ENCODE assay signal across 8 cellular contexts in genomic region chr4:186149872-186150271, GRCh38. TPM values are rescaled to one million over a fixed set of nuclear protein-coding genes. Genes with fewer than 3 reads are reported as not detected.
DNase-seq lines count a peak whose midpoint lies in the region; ATAC-seq and TF ChIP-seq lines count a peak whose summit lies in the region.

No MANE protein-coding gene starts in this region.

- H3K9ac ChIP-seq in iPS-15b (ENCODE audit: low read depth, low read length): no peak overlapping the region

- ATAC-seq in Right ventricle myocardium inferior: peak; percentile 68
- ATAC-seq in HG02870 (IDR thresholded peaks at IDR 0.05; ENCODE audit: unreplicated experiment): no peak
- ATAC-seq in GM18502 (IDR thresholded peaks at IDR 0.05; ENCODE audit: poor library complexity, unreplicated experiment): no peak
- no peak for ATAC-seq in HG03196 (IDR thresholded peaks at IDR 0.05; ENCODE audit: unreplicated experiment)

- TF ChIP-seq CTCF in thyroid gland (IDR thresholded peaks at IDR 0.05): peak in 4 of 6 experiments; percentile 16 to 38 (median 26)

- H3K27me3 ChIP-seq in iPS-15b (ENCODE audit: control insufficient read depth, insufficient read depth, low read length) (peaks cover 30% of the 10 kb centered on the region), thyroid gland (no peaks in the 10 kb centered on the region)

- no peak overlapping the region for H3K27ac ChIP-seq in thyroid gland

- H3K4me1 ChIP-seq in iPS-15b (ENCODE audit: control insufficient read depth, insufficient read depth, low read length) (peaks cover 7% of the 10 kb centered on the region), thyroid gland (peaks cover 0 to 6% of the 10 kb centered on the region in 2 donors)

- DNase-seq in Right ventricle myocardium inferior (ENCODE audit: missing footprints) (no peak), cardiac septum (ENCODE audit: low spot score) (no peak), thyroid gland (peak; percentile 15 to 26)
- peak; percentile 9 for DNase-seq in activated T-helper 9 cell treated with anti-CD3 and anti-CD28 coated beads, Interleukin-2, amount 50 U/mL, for 16 hours (ENCODE audit: low read depth)

- H3K4me3 ChIP-seq in iPS-15b (ENCODE audit: low read depth, low read length) (peak overlapping the region; percentile 38), thyroid gland (replicated peaks in 1 of 3) (no peak overlapping the region)

- intact Hi-C loops in Right ventricle myocardium inferior (cut with DNase I) (no loop called here), cardiac septum (cut with DNase I) (no loop called here), thyroid gland (cut with DNase I) (no loop called here)

- H3K36me3 ChIP-seq in iPS-15b (ENCODE audit: control insufficient read depth, insufficient read depth, low read length): no peaks in the 10 kb centered on the region
- H3K36me3 ChIP-seq in thyroid gland: no peaks in the 10 kb centered on the region

- no peak for TF ChIP-seq POLR2A in thyroid gland (IDR thresholded peaks at IDR 0.05)

- 54 to 62% methylated on average over 14 of the region's 14 CpGs for WGBS in thyroid gland, 2 donors

- H3K9me3 ChIP-seq in iPS-15b (ENCODE audit: control insufficient read depth, insufficient read depth, low read length): no peaks in the 10 kb centered on the region
- H3K9me3 ChIP-seq in thyroid gland: no peaks in the 10 kb centered on the region

RNA-seq across cellular contexts. Expression of gene CYP4V2, which starts 41.5 kb away (rescaled TPM):
- total RNA-seq in Right ventricle myocardium inferior (22.7 TPM), cardiac septum (20.4 TPM), thyroid gland (10 to 100 TPM; 36.6 to 66.9 (median 48.2) TPM)

RNA-seq across cellular contexts. Expression of gene FAM149A, which starts 45.4 kb away (rescaled TPM):
- total RNA-seq in Right ventricle myocardium inferior (13.9 TPM), cardiac septum (5.8 TPM), thyroid gland (10 to 100 TPM in 2 of 4 donors, 1 to 10 TPM in 2; 8.1 to 13.4 (median 9.7) TPM)

Comparison
In these comparisons a context has a peak if more than half of its experiments do, and no peak if none do; other contexts are left out.
1. DNase-seq: peak in activated T-helper 9 cell treated with anti-CD3 and anti-CD28 coated beads, Interleukin-2, amount 50 U/mL, for 16 hours (single experiment) and thyroid gland (2 of 2); none in Right ventricle myocardium inferior (single experiment) and cardiac septum (single experiment).